Comparison of ENCODE assay signal across 1 cellular context in genomic region chr1:26529655-26530539, GRCh38.
A peak's percentile ranks its signal among the peaks of the same experiment; 100 is the strongest.
TF ChIP-seq lines count a peak whose summit lies in the region.

Gene RPS6KA1, plus strand, starts transcription at chr1:26529761. Its CDS starts 160 bp downstream, at chr1:26529921.

TF ChIP-seq in K562, 482 proteins besides CTCF, POLR2A, EP300 and RAD21 (continued from another document and continues in another):
- TF ChIP-seq CREM (IDR thresholded peaks at IDR 0.05; ENCODE audit: low read depth) (peak; percentile 51; the same call in 1 of the 2 replicates), EGR1 (conservative IDR thresholded peaks at IDR 0.05) (no peak), MAX (CRISPR knock-in tag; IDR thresholded peaks at IDR 0.05) (peak; percentile 50; the same call in 1 of the 2 replicates), ARNT (IDR thresholded peaks at IDR 0.05) (no peak), ARID3A (IDR thresholded peaks at IDR 0.05; ENCODE audit: borderline replicate concordance, low read depth, low read length) (no peak), ETS1 (conservative IDR thresholded peaks at IDR 0.05; ENCODE audit: control insufficient read depth, low read depth, low read length) (peak; percentile 53; the same call in 1 of the 2 replicates), PYGO2 (tag; IDR thresholded peaks at IDR 0.05) (no peak), SRF (CRISPR knock-in tag; IDR thresholded peaks at IDR 0.05) (no peak), PHF8 (IDR thresholded peaks at IDR 0.05; ENCODE audit: borderline replicate concordance, low read length) (peak; percentile 78; the same call in 1 of the 2 replicates), DEAF1 (CRISPR knock-in tag; IDR thresholded peaks at IDR 0.05) (no peak), ZNF239 (CRISPR knock-in tag; IDR thresholded peaks at IDR 0.05) (no peak), RBM22 (IDR thresholded peaks at IDR 0.05; ENCODE audit: low read depth, low read length, poor library complexity, severe bottlenecking) (no peak), ZNF76 (CRISPR knock-in tag; IDR thresholded peaks at IDR 0.05; ENCODE audit: borderline replicate concordance) (no peak), HNRNPK (IDR thresholded peaks at IDR 0.05; ENCODE audit: low read depth, low read length, poor library complexity, severe bottlenecking) (no peak), ZNF384 (IDR thresholded peaks at IDR 0.05; ENCODE audit: low read depth, low read length) (no peak), RFX1 (IDR thresholded peaks at IDR 0.05) (no peak), ZNF436 (CRISPR knock-in tag; IDR thresholded peaks at IDR 0.05) (no peak), DMBX1 (CRISPR knock-in tag; IDR thresholded peaks at IDR 0.05; ENCODE audit: borderline replicate concordance) (no peak), ZBTB1 (CRISPR knock-in tag; IDR thresholded peaks at IDR 0.05; ENCODE audit: borderline replicate concordance, low read depth) (peak; percentile 38; the same call in 1 of the 2 replicates), IRF2 (CRISPR knock-in tag; IDR thresholded peaks at IDR 0.05) (no peak), TCFL5 (CRISPR knock-in tag; conservative IDR thresholded peaks at IDR 0.05) (no peak), ZNF75A (CRISPR knock-in tag; IDR thresholded peaks at IDR 0.05) (no peak), MAZ (CRISPR knock-in tag; conservative IDR thresholded peaks at IDR 0.05 in 1 of 2, IDR thresholded peaks at IDR 0.05 in 1 of 2) (peak in 1 of 2 experiments; percentile 63; a peak in 3 of 4 replicates), MLX (CRISPR knock-in tag; conservative IDR thresholded peaks at IDR 0.05) (peak in 1 of 2 experiments; percentile 20; a peak in 1 of 4 replicates), CBX1 (IDR thresholded peaks at IDR 0.05; ENCODE audit: low read depth) (no peak), ETV1 (tag; conservative IDR thresholded peaks at IDR 0.05; ENCODE audit: low read depth) (no peak), HINFP (tag; conservative IDR thresholded peaks at IDR 0.05; ENCODE audit: low read depth) (no peak), SLC30A9 (CRISPR knock-in tag; IDR thresholded peaks at IDR 0.05) (no peak), ZNF785 (CRISPR knock-in tag; IDR thresholded peaks at IDR 0.05) (no peak), ATF2 (CRISPR knock-in tag; IDR thresholded peaks at IDR 0.05) (no peak), NFE2 (IDR thresholded peaks at IDR 0.05; ENCODE audit: low read depth) (no peak), ZNF134 (CRISPR knock-in tag; conservative IDR thresholded peaks at IDR 0.05) (no peak), ZNF830 (CRISPR knock-in tag; IDR thresholded peaks at IDR 0.05) (no peak), MTA3 (IDR thresholded peaks at IDR 0.05; ENCODE audit: borderline replicate concordance) (peak; percentile 59; the same call in 1 of the 2 replicates), GABPB1 (CRISPR knock-in tag; IDR thresholded peaks at IDR 0.05) (peak; percentile 49; the same call in 1 of the 2 replicates), FOXM1 (IDR thresholded peaks at IDR 0.05; ENCODE audit: low read depth) (no peak), FOXM1 (CRISPR knock-in tag; IDR thresholded peaks at IDR 0.05; ENCODE audit: low read depth) (0 out of 2 replicates have a peak, but pooled peaks have one; percentile 55), KLF6 (CRISPR knock-in tag; IDR thresholded peaks at IDR 0.05; ENCODE audit: borderline replicate concordance) (no peak), ZNF639 (CRISPR knock-in tag; conservative IDR thresholded peaks at IDR 0.05 in 1 of 2, IDR thresholded peaks at IDR 0.05 in 1 of 2) (no peak), ZFX (CRISPR knock-in tag; IDR thresholded peaks at IDR 0.05) (peak; percentile 8; the same call in 1 of the 2 replicates), GATAD2B (IDR thresholded peaks at IDR 0.05; ENCODE audit: borderline replicate concordance) (peak; percentile 94), ZKSCAN8 (CRISPR knock-in tag; IDR thresholded peaks at IDR 0.05) (no peak), ZNF695 (CRISPR knock-in tag; IDR thresholded peaks at IDR 0.05) (no peak), HNRNPH1 (optimal IDR thresholded peaks at IDR 0.05; ENCODE audit: low read depth, low read length) (no peak), RBM15 (IDR thresholded peaks at IDR 0.05; ENCODE audit: insufficient read depth, low read length) (no peak)
- TF ChIP-seq, protein P1, sequence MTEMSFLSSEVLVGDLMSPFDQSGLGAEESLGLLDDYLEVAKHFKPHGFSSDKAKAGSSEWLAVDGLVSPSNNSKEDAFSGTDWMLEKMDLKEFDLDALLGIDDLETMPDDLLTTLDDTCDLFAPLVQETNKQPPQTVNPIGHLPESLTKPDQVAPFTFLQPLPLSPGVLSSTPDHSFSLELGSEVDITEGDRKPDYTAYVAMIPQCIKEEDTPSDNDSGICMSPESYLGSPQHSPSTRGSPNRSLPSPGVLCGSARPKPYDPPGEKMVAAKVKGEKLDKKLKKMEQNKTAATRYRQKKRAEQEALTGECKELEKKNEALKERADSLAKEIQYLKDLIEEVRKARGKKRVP (CRISPR knock-in tag; IDR thresholded peaks at IDR 0.05) = no peak
- TF ChIP-seq, protein P2, sequence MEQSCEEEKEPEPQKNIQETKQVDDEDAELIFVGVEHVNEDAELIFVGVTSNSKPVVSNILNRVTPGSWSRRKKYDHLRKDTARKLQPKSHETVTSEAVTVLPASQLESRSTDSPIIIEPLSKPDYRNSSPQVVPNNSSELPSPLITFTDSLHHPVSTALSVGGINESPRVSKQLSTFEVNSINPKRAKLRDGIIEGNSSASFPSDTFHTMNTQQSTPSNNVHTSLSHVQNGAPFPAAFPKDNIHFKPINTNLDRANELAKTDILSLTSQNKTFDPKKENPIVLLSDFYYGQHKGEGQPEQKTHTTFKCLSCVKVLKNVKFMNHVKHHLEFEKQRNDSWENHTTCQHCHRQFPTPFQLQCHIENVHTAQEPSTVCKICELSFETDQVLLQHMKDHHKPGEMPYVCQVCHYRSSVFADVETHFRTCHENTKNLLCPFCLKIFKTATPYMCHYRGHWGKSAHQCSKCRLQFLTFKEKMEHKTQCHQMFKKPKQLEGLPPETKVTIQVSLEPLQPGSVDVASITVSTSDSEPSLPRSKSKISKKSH (CRISPR knock-in tag; IDR thresholded peaks at IDR 0.05) = no peak
- TF ChIP-seq, protein P3, sequence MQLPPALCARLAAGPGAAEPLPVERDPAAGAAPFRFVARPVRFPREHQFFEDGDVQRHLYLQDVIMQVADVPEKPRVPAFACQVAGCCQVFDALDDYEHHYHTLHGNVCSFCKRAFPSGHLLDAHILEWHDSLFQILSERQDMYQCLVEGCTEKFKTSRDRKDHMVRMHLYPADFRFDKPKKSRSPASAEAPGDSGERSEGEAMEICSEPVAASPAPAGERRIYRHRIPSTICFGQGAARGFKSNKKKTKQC (CRISPR knock-in tag; IDR thresholded peaks at IDR 0.05) = no peak; the same call in 1 of the 2 replicates
- TF ChIP-seq, protein P4, sequence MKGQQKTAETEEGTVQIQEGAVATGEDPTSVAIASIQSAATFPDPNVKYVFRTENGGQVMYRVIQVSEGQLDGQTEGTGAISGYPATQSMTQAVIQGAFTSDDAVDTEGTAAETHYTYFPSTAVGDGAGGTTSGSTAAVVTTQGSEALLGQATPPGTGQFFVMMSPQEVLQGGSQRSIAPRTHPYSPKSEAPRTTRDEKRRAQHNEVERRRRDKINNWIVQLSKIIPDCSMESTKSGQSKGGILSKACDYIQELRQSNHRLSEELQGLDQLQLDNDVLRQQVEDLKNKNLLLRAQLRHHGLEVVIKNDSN (CRISPR knock-in tag; IDR thresholded peaks at IDR 0.05) = no peak
- TF ChIP-seq, protein P5, sequence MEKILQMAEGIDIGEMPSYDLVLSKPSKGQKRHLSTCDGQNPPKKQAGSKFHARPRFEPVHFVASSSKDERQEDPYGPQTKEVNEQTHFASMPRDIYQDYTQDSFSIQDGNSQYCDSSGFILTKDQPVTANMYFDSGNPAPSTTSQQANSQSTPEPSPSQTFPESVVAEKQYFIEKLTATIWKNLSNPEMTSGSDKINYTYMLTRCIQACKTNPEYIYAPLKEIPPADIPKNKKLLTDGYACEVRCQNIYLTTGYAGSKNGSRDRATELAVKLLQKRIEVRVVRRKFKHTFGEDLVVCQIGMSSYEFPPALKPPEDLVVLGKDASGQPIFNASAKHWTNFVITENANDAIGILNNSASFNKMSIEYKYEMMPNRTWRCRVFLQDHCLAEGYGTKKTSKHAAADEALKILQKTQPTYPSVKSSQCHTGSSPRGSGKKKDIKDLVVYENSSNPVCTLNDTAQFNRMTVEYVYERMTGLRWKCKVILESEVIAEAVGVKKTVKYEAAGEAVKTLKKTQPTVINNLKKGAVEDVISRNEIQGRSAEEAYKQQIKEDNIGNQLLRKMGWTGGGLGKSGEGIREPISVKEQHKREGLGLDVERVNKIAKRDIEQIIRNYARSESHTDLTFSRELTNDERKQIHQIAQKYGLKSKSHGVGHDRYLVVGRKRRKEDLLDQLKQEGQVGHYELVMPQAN (IDR thresholded peaks at IDR 0.05; ENCODE audit: borderline replicate concordance) = no peak
